Comparison of ENCODE assay signal across 7 cellular contexts in genomic region chr6:6007311-6008113, GRCh38. TPM values are rescaled to one million over a fixed set of nuclear protein-coding genes. Genes with fewer than 3 reads are reported as not detected.
DNase-seq lines count a peak whose midpoint lies in the region; ATAC-seq and TF ChIP-seq lines count a peak whose summit lies in the region.

No MANE protein-coding gene starts in this region.

- no peaks in the 10 kb centered on the region; the same call in 1 of the 2 replicates for H3K79me2 ChIP-seq in DOHH2 (ENCODE audit: control insufficient read depth, low read length)

- ATAC-seq in HG03095 (IDR thresholded peaks at IDR 0.05; ENCODE audit: unreplicated experiment) = peak; percentile 32
- peak; percentile 36 to 42 for ATAC-seq in naive B cell (ENCODE audit: low read depth in 2 of 2)
- no peak for ATAC-seq in HG02798 (IDR thresholded peaks at IDR 0.05; ENCODE audit: poor library complexity, unreplicated experiment)
- ATAC-seq in HG03159 (IDR thresholded peaks at IDR 0.05; ENCODE audit: unreplicated experiment) = no peak

- peaks cover 8 to 38% of the 10 kb centered on the region in 2 donors for H3K36me3 Mint-ChIP-seq in naive B cell

- peak overlapping the region; percentile 72 to 88 (median 82) for H3K4me3 Mint-ChIP-seq in naive B cell

- peaks cover 20% of the 10 kb centered on the region for H3K4me1 ChIP-seq in DOHH2 (ENCODE audit: control insufficient read depth, low read length)
- peaks cover 52% of the 10 kb centered on the region for H3K4me1 ChIP-seq in effector memory CD4-positive, alpha-beta T cell (ENCODE audit: control insufficient read depth, insufficient read depth, low read length, poor library complexity, severe bottlenecking)

- peaks cover 8 to 29% (median 24%) of the 10 kb centered on the region in 7 donors for H3K9me3 Mint-ChIP-seq in naive B cell

- H3F3A ChIP-seq in DOHH2 (ENCODE audit: control insufficient read depth, insufficient read depth) = peaks cover 9% of the 10 kb centered on the region; the same call in 1 of the 2 replicates

- no peaks in the 10 kb centered on the region for H4K20me1 ChIP-seq in DOHH2 (ENCODE audit: control insufficient read depth, insufficient read depth, low read depth, low read length)

- H3K4me2 ChIP-seq in DOHH2 (ENCODE audit: low read length) = peak overlapping the region; percentile 67

- no peaks in the 10 kb centered on the region for H3K9me2 ChIP-seq in DOHH2 (replicated peaks; ENCODE audit: control insufficient read depth, low read length)

- no peaks in the 10 kb centered on the region for H3K36me3 ChIP-seq in DOHH2 (ENCODE audit: control insufficient read depth, low read length)
- no peaks in the 10 kb centered on the region for H3K36me3 ChIP-seq in effector memory CD4-positive, alpha-beta T cell (ENCODE audit: control insufficient read depth, insufficient read depth, low read length)

- H3K27ac ChIP-seq in DOHH2 (ENCODE audit: low read depth, low read length) = peak overlapping the region; percentile 61
- no peak overlapping the region for H3K27ac ChIP-seq in effector memory CD4-positive, alpha-beta T cell (ENCODE audit: insufficient read depth, low read length, poor library complexity, severe bottlenecking)

- H3K27me3 Mint-ChIP-seq in naive B cell = peaks cover 52 to 78% (median 76%) of the 10 kb centered on the region in 3 donors

- TF ChIP-seq CTCF in DOHH2 (IDR thresholded peaks at IDR 0.05; ENCODE audit: low read depth, low read length, poor library complexity, severe bottlenecking) = peak; percentile 51

- H3K4me3 ChIP-seq in DOHH2 (ENCODE audit: low read length) = peak overlapping the region; percentile 66
- H3K4me3 ChIP-seq in effector memory CD4-positive, alpha-beta T cell (ENCODE audit: insufficient read depth, low read depth, low read length, poor library complexity, severe bottlenecking) = peak overlapping the region; percentile 48

- peaks cover 45 to 53% (median 46%) of the 10 kb centered on the region in 3 donors for H3K4me1 Mint-ChIP-seq in naive B cell

- H3K9me3 ChIP-seq in DOHH2 (ENCODE audit: control insufficient read depth, insufficient read depth, low read length) = no peaks in the 10 kb centered on the region
- no peaks in the 10 kb centered on the region for H3K9me3 ChIP-seq in effector memory CD4-positive, alpha-beta T cell (ENCODE audit: control insufficient read depth, low read length)

- H3K27ac Mint-ChIP-seq in naive B cell = peak overlapping the region in 4 of 6 donors; percentile 66 to 95 (median 90)

- DNase-seq in RPMI8226 (peak; percentile 76), naive B cell (peak; percentile 29)
- DNase-seq in effector memory CD4-positive, alpha-beta T cell = no peak

- peaks cover 24% of the 10 kb centered on the region for H3K27me3 ChIP-seq in DOHH2 (ENCODE audit: control insufficient read depth, low read length)
- peaks cover 66% of the 10 kb centered on the region for H3K27me3 ChIP-seq in effector memory CD4-positive, alpha-beta T cell (replicated peaks; ENCODE audit: control insufficient read depth, insufficient read depth, low read length, poor library complexity, severe bottlenecking)

RNA-seq across cellular contexts. Expression of gene NRN1, which starts 0.8 kb away (rescaled TPM):
- polyA plus RNA-seq in naive B cell (ENCODE audit: low read depth in 6 of 6) = not detected

Comparison
In these comparisons a context has a peak if more than half of its experiments do, and no peak if none do; other contexts are left out.
1. ATAC-seq: peak in HG03095 (single experiment) and naive B cell (2 of 2); none in HG02798 (single experiment) and HG03159 (single experiment).
2. DNase-seq: peak in RPMI8226 (single experiment) and naive B cell (single experiment); none in effector memory CD4-positive, alpha-beta T cell (0 of 3).